In genomic region chr6:169803291-169803811, GRCh38 we compare ENCODE assay signal across 10 cellular contexts. TPM values are rescaled to one million over a fixed set of nuclear protein-coding genes. Genes with fewer than 3 reads are reported as not detected.
A peak's percentile ranks its signal among the peaks of the same experiment; 100 is the strongest.
DNase-seq lines count a peak whose midpoint lies in the region; ATAC-seq, FAIRE-seq and TF ChIP-seq lines count a peak whose summit lies in the region.
"Had no signal": no experiment of that assay in that cellular context is flagged by ENCODE, and none has a peak within 500 bp of the region (broad histone marks: within the 10 kb centered on the region; RNA-seq: fewer than 3 reads in every experiment).

No MANE protein-coding gene starts in this region.

- intact Hi-C loops in activated CD8-positive, alpha-beta T cell treated with anti-CD3 and anti-CD28 coated beads for 36 hours (cut with micrococcal nuclease): no loop called here

- POLR2A ChIA-PET in activated CD8-positive, alpha-beta T cell treated with anti-CD3 and anti-CD28 coated beads for 36 hours (lab: Charles Lee): interaction anchor here (1.5 kb wide), 1 partner anchor 13 kb away, joined by 4 read pairs; no protein-coding TSS in a partner anchor

- TF ChIP-seq CTCF in activated CD8-positive, alpha-beta T cell treated with anti-CD3 and anti-CD28 coated beads for 36 hours (IDR thresholded peaks at IDR 0.05): no peak
- no peak for TF ChIP-seq CTCF in GM13977 (IDR thresholded peaks at IDR 0.05; ENCODE audit: extremely low read depth, insufficient read depth, missing control alignments)

- H3K9me3 Mint-ChIP-seq in activated CD8-positive, alpha-beta memory T cell treated with anti-CD3 and anti-CD28 coated beads, Interleukin-2, amount 10 ng/mL, durations not matched to agents 7 days and 5 days (ENCODE audit: low read depth): no peaks in the 10 kb centered on the region
- no peaks in the 10 kb centered on the region for H3K9me3 Mint-ChIP-seq in activated CD8-positive, alpha-beta T cell treated with anti-CD3 and anti-CD28 coated beads for 36 hours
- H3K9me3 Mint-ChIP-seq in stimulated activated naive B cell treated with anti-CD40 and anti-IgM and Interleukin-4, amounts not matched to agents 10 μg/mL and 1 μg/mL and 100 μg/mL, for 72 hours: no peaks in the 10 kb centered on the region
- H3K9me3 Mint-ChIP-seq: neural crest cell had no signal

- in situ Hi-C loops in GM13977 (cut with MboI; ENCODE audit: low pct_unique_long_range_greater_than_20kb, low sequenced_read_pairs, unreplicated experiment): no loop called here

- no peak for FAIRE-seq in frontal cortex (lab: Jason Lieb, UNC)

- H3K36me3 Mint-ChIP-seq in activated CD8-positive, alpha-beta memory T cell treated with anti-CD3 and anti-CD28 coated beads, Interleukin-2, amount 10 ng/mL, durations not matched to agents 7 days and 5 days: no peaks in the 10 kb centered on the region
- no peaks in the 10 kb centered on the region for H3K36me3 Mint-ChIP-seq in activated CD8-positive, alpha-beta T cell treated with anti-CD3 and anti-CD28 coated beads for 36 hours (ENCODE audit: low read depth)
- no peaks in the 10 kb centered on the region for H3K36me3 Mint-ChIP-seq in stimulated activated naive B cell treated with anti-CD40 and anti-IgM and Interleukin-4, amounts not matched to agents 10 μg/mL and 1 μg/mL and 100 μg/mL, for 72 hours

- H3K27me3 Mint-ChIP-seq in activated CD8-positive, alpha-beta memory T cell treated with anti-CD3 and anti-CD28 coated beads, Interleukin-2, amount 10 ng/mL, durations not matched to agents 7 days and 5 days: peaks cover 73% of the 10 kb centered on the region
- peaks cover 37% of the 10 kb centered on the region for H3K27me3 Mint-ChIP-seq in activated CD8-positive, alpha-beta T cell treated with anti-CD3 and anti-CD28 coated beads for 36 hours
- H3K27me3 Mint-ChIP-seq in stimulated activated naive B cell treated with anti-CD40 and anti-IgM and Interleukin-4, amounts not matched to agents 10 μg/mL and 1 μg/mL and 100 μg/mL, for 72 hours: peaks cover 44 to 45% of the 10 kb centered on the region in 2 donors

- peak overlapping the region; percentile 6 for H3K27ac Mint-ChIP-seq in activated CD8-positive, alpha-beta memory T cell treated with anti-CD3 and anti-CD28 coated beads, Interleukin-2, amount 10 ng/mL, durations not matched to agents 7 days and 5 days
- H3K27ac Mint-ChIP-seq in activated CD8-positive, alpha-beta T cell treated with anti-CD3 and anti-CD28 coated beads for 36 hours: no peak overlapping the region
- no peak overlapping the region for H3K27ac Mint-ChIP-seq in stimulated activated naive B cell treated with anti-CD40 and anti-IgM and Interleukin-4, amounts not matched to agents 10 μg/mL and 1 μg/mL and 100 μg/mL, for 72 hours

- CTCF ChIA-PET in activated CD8-positive, alpha-beta memory T cell treated with anti-CD3 and anti-CD28 coated beads, Interleukin-2, amount 10 ng/mL, durations not matched to agents 7 days and 5 days (lab: Charles Lee): interaction anchor here (0.9 to 6.2 kb wide), 7 partner anchors 9 to 726 kb away, joined by 3 to 74 read pairs (median 11); no protein-coding TSS in a partner anchor
- CTCF ChIA-PET in activated CD8-positive, alpha-beta T cell treated with anti-CD3 and anti-CD28 coated beads for 36 hours (lab: Charles Lee): interaction anchor here (0.6 to 6.4 kb wide), 4 partner anchors 13 to 31 kb away, joined by 4 to 65 read pairs (median 19); no protein-coding TSS in a partner anchor

- peak overlapping the region; percentile 7 for H3K4me3 Mint-ChIP-seq in activated CD8-positive, alpha-beta memory T cell treated with anti-CD3 and anti-CD28 coated beads, Interleukin-2, amount 10 ng/mL, durations not matched to agents 7 days and 5 days
- H3K4me3 Mint-ChIP-seq in activated CD8-positive, alpha-beta T cell treated with anti-CD3 and anti-CD28 coated beads for 36 hours: no peak overlapping the region
- no peak overlapping the region for H3K4me3 Mint-ChIP-seq in stimulated activated naive B cell treated with anti-CD40 and anti-IgM and Interleukin-4, amounts not matched to agents 10 μg/mL and 1 μg/mL and 100 μg/mL, for 72 hours
- H3K4me3 Mint-ChIP-seq: neural crest cell had no signal

- H3K4me1 Mint-ChIP-seq in activated CD8-positive, alpha-beta memory T cell treated with anti-CD3 and anti-CD28 coated beads, Interleukin-2, amount 10 ng/mL, durations not matched to agents 7 days and 5 days: peaks cover 52% of the 10 kb centered on the region
- peaks cover 54% of the 10 kb centered on the region for H3K4me1 Mint-ChIP-seq in activated CD8-positive, alpha-beta T cell treated with anti-CD3 and anti-CD28 coated beads for 36 hours (ENCODE audit: low read depth)
- H3K4me1 Mint-ChIP-seq in stimulated activated naive B cell treated with anti-CD40 and anti-IgM and Interleukin-4, amounts not matched to agents 10 μg/mL and 1 μg/mL and 100 μg/mL, for 72 hours: peaks cover 0 to 11% of the 10 kb centered on the region in 2 donors

- peak; percentile 56 for ATAC-seq in activated CD8-positive, alpha-beta memory T cell treated with anti-CD3 and anti-CD28 coated beads, Interleukin-2, amount 10 ng/mL, durations not matched to agents 7 days and 5 days
- ATAC-seq in HG03378 (IDR thresholded peaks at IDR 0.05; ENCODE audit: unreplicated experiment): peak; percentile 43
- peak; percentile 32 for ATAC-seq in activated CD8-positive, alpha-beta T cell treated with anti-CD3 and anti-CD28 coated beads for 36 hours
- ATAC-seq in stimulated activated naive B cell treated with anti-CD40 and anti-IgM and Interleukin-4, amounts not matched to agents 10 μg/mL and 1 μg/mL and 100 μg/mL, for 72 hours (replicated peaks): peak; percentile 38 to 48

- DNase-seq in activated CD8-positive, alpha-beta memory T cell treated with anti-CD3 and anti-CD28 coated beads, Interleukin-2, amount 10 ng/mL, durations not matched to agents 7 days and 5 days: peak; percentile 65
- no peak for DNase-seq in activated CD8-positive, alpha-beta memory T cell treated with anti-CD3 and anti-CD28 coated beads, Interleukin-2, amount 50 U/mL, for 4 hours
- no peak for DNase-seq in activated CD8-positive, alpha-beta T cell treated with anti-CD3 and anti-CD28 coated beads for 36 hours
- DNase-seq in stimulated activated naive B cell treated with anti-CD40 and anti-IgM and Interleukin-4, amounts not matched to agents 10 μg/mL and 1 μg/mL and 100 μg/mL, for 72 hours: no peak
- DNase-seq in HuH-7 (ENCODE audit: low spot score) (no peak), frontal cortex (ENCODE audit: low spot score in 2 of 2) (no peak), GM13977 (ENCODE audit: low spot score) (no peak)
- DNase-seq: NCI-H2171 had no signal

RNA-seq across cellular contexts. Expression of gene ERMARD, which starts 51.9 kb away (rescaled TPM):
- total RNA-seq in activated CD8-positive, alpha-beta memory T cell treated with anti-CD3 and anti-CD28 coated beads, Interleukin-2, amount 10 ng/mL, durations not matched to agents 7 days and 5 days: 10 to 100 TPM; 29.3 to 36.7 TPM
- 10 to 100 TPM; 24.9 to 26.6 TPM for total RNA-seq in activated CD8-positive, alpha-beta T cell treated with anti-CD3 and anti-CD28 coated beads for 36 hours
- total RNA-seq in frontal cortex: 23.2 TPM

RNA-seq across cellular contexts. Expression of gene DYNLT2, which starts 52.0 kb away (rescaled TPM):
- 1 to 10 TPM; 2.0 to 3.3 TPM for total RNA-seq in activated CD8-positive, alpha-beta memory T cell treated with anti-CD3 and anti-CD28 coated beads, Interleukin-2, amount 10 ng/mL, durations not matched to agents 7 days and 5 days
- total RNA-seq in activated CD8-positive, alpha-beta T cell treated with anti-CD3 and anti-CD28 coated beads for 36 hours: 1 to 10 TPM; 2.2 to 2.4 TPM
- total RNA-seq in frontal cortex: 2.0 TPM
